ENCODE assay signal across 22 cellular contexts in the genomic region with DNA sequence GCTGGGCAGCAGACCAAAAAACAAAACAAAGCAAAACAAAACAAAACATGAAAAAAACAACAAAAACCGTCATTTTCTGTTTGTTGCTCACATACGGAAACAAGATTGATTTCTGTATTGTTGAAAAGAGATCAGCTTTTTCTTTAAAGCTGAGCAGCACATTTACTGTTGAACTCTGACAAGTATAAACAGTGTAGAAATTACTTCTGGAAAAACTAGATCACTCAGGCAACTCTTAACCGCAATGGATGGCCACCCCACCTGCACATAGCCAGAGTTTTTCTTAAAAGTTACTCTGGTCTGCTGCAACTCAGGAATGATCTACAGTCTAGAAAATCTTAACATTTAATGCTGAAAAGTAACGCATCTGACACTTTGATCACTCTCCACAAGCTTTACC.
DNase-seq lines count a peak whose midpoint lies in the region; ATAC-seq, FAIRE-seq and TF ChIP-seq lines count a peak whose summit lies in the region.
"Had no signal": no experiment of that assay in that cellular context is flagged by ENCODE, and none has a peak within 500 bp of the region (broad histone marks: within the 10 kb centered on the region; RNA-seq: fewer than 3 reads in every experiment).

No MANE protein-coding gene starts in this region.

- H3K4me3 ChIP-seq in left ventricle myocardium inferior, result no peak overlapping the region
- H3K4me3 ChIP-seq in K562, result no peak overlapping the region
- H3K4me3 ChIP-seq: A549, GM12878, GM23338 had no signal

- TF ChIP-seq EP300 in K562 (IDR thresholded peaks at IDR 0.05; ENCODE audit: low read length), result no peak

- H2AFZ ChIP-seq in K562 (ENCODE audit: low read depth, low read length), result no peak overlapping the region
- H2AFZ ChIP-seq: GM23338 had no signal

- H4K20me1 ChIP-seq in K562 (replicated peaks; ENCODE audit: control insufficient read depth, insufficient read depth, low read length), result no peaks in the 10 kb centered on the region

- intact Hi-C loops in left ventricle myocardium inferior (cut with micrococcal nuclease) (no loop called here), Right ventricle myocardium inferior (cut with DNase I) (no loop called here), K562 (cut with micrococcal nuclease) (no loop called here)

- in situ Hi-C loops in K562 (cut with MboI), result no loop called here

- TF ChIP-seq POLR2A in K562 (conservative IDR thresholded peaks at IDR 0.05), result no peak

- H3K4me1 ChIP-seq in left ventricle myocardium inferior, result peaks cover 48% of the 10 kb centered on the region
- H3K4me1 ChIP-seq in K562 (replicated peaks in 1 of 2; ENCODE audit: control insufficient read depth in 2 of 2, insufficient read depth in 2 of 2, low read length in 2 of 2), result peaks cover 0 to 4% of the 10 kb centered on the region in 2 experiments; a peak in 2 of 5 replicates

- WGBS in K562 (ENCODE audit: insufficient coverage, low coverage, missing lambda C conversion rate), result 51% methylated on average over 4 of the region's 4 CpGs

- ATAC-seq in Right ventricle myocardium inferior (no peak), K562 (no peak), HG03039 (IDR thresholded peaks at IDR 0.05; ENCODE audit: unreplicated experiment) (no peak), HG03439 (IDR thresholded peaks at IDR 0.05; ENCODE audit: unreplicated experiment) (no peak)
- ATAC-seq: A549, GM12878, GM23338, HepG2 had no signal

- H3K4me2 ChIP-seq in K562 (ENCODE audit: insufficient read depth, low read length), result no peak overlapping the region
- H3K4me2 ChIP-seq: A549, GM23338 had no signal

- H3K27me3 ChIP-seq in left ventricle myocardium inferior (ENCODE audit: low read depth) (no peaks in the 10 kb centered on the region), K562 (ENCODE audit: control insufficient read depth in 2 of 2, insufficient read depth in 2 of 2, low read length in 2 of 2) (no peaks in the 10 kb centered on the region)

- POLR2A ChIA-PET in K562 (lab: Yijun Ruan, JAX), result interaction anchor here (0.6 to 1.3 kb wide), 2 partner anchors 57 to 124 kb away, joined by 3 read pairs; no protein-coding TSS in a partner anchor

- H3K9me3 ChIP-seq in left ventricle myocardium inferior (replicated peaks) (no peaks in the 10 kb centered on the region), K562 (replicated peaks; ENCODE audit: control insufficient read depth, insufficient read depth, low read depth, low read length) (no peaks in the 10 kb centered on the region)
- H3K9me3 ChIP-seq: A549 had no signal

- FAIRE-seq in K562 (lab: Jason Lieb, UNC), result peak; percentile 42
- FAIRE-seq: A549, GM12878, GM19239, H54, HepG2 had no signal

- CTCF ChIA-PET in K562 (lab: Yijun Ruan, JAX; ENCODE audit: low intra/inter-chr PET ratio), result no interaction called here

- BruUV-seq in K562 (replicated peaks; lab: Mats Ljungman, UMichigan), result no TSS peak

- DNase-seq in left ventricle myocardium inferior (no peak), Right ventricle myocardium inferior (ENCODE audit: missing footprints) (no peak), K562 (ENCODE audit: extremely low read depth in 1 of 4, low spot score in 3 of 4) (no peak), kidney glomerular epithelial cell (lab: John Stamatoyannopoulos, UW) (peak; percentile 37), COLO668 (lab: John Stamatoyannopoulos, UW; ENCODE audit: unreplicated experiment) (no peak), pons (ENCODE audit: low spot score) (no peak)
- DNase-seq: AML-193; CD4-positive, alpha-beta T cell; DMS153; DMS79; HCEC 1CT; HFFc6 had no signal

- H3K36me3 ChIP-seq in left ventricle myocardium inferior (no peaks in the 10 kb centered on the region), K562 (ENCODE audit: control insufficient read depth, insufficient read depth, low read length) (no peaks in the 10 kb centered on the region)

- peak overlapping the region; percentile 64 for H3K27ac ChIP-seq in left ventricle myocardium inferior (replicated peaks)
- H3K27ac ChIP-seq in K562 (ENCODE audit: extremely low read depth, low read depth, low read length), result no peak overlapping the region
- H3K27ac ChIP-seq: 22Rv1, A549, C4-2B had no signal

- no peak overlapping the region for H3K9ac ChIP-seq in K562 (ENCODE audit: insufficient read depth in 1 of 2, low read depth in 2 of 2, low read length in 2 of 2)

- peaks cover 1% of the 10 kb centered on the region; the same call in 1 of the 3 replicates for H3K79me2 ChIP-seq in K562 (ENCODE audit: control insufficient read depth, insufficient read depth, low read length)

- TF ChIP-seq RAD21 in K562 (CRISPR knock-in tag; conservative IDR thresholded peaks at IDR 0.05 in 1 of 2, IDR thresholded peaks at IDR 0.05 in 1 of 2), result no peak

- H3K9me1 ChIP-seq in K562 (ENCODE audit: control insufficient read depth, insufficient read depth, low read length), result no peaks in the 10 kb centered on the region

- TF ChIP-seq CTCF in left ventricle myocardium inferior (IDR thresholded peaks at IDR 0.05; ENCODE audit: borderline replicate concordance) (no peak), K562 (IDR thresholded peaks at IDR 0.05 in 2 of 3, conservative IDR thresholded peaks at IDR 0.05 in 1 of 3; ENCODE audit: insufficient read depth in 2 of 3, low read depth in 1 of 3, low read length in 3 of 3) (no peak)

TF ChIP-seq in K562, 482 proteins besides CTCF, POLR2A, EP300 and RAD21:
- TF ChIP-seq FOXJ3 (CRISPR knock-in tag; IDR thresholded peaks at IDR 0.05) (no peak), ATF1 (CRISPR knock-in tag; IDR thresholded peaks at IDR 0.05) (no peak), ATF1 (tag; IDR thresholded peaks at IDR 0.05) (no peak), ZBTB12 (CRISPR knock-in tag; IDR thresholded peaks at IDR 0.05) (no peak), ZBTB9 (CRISPR knock-in tag; IDR thresholded peaks at IDR 0.05) (no peak)
